In the genomic region with DNA sequence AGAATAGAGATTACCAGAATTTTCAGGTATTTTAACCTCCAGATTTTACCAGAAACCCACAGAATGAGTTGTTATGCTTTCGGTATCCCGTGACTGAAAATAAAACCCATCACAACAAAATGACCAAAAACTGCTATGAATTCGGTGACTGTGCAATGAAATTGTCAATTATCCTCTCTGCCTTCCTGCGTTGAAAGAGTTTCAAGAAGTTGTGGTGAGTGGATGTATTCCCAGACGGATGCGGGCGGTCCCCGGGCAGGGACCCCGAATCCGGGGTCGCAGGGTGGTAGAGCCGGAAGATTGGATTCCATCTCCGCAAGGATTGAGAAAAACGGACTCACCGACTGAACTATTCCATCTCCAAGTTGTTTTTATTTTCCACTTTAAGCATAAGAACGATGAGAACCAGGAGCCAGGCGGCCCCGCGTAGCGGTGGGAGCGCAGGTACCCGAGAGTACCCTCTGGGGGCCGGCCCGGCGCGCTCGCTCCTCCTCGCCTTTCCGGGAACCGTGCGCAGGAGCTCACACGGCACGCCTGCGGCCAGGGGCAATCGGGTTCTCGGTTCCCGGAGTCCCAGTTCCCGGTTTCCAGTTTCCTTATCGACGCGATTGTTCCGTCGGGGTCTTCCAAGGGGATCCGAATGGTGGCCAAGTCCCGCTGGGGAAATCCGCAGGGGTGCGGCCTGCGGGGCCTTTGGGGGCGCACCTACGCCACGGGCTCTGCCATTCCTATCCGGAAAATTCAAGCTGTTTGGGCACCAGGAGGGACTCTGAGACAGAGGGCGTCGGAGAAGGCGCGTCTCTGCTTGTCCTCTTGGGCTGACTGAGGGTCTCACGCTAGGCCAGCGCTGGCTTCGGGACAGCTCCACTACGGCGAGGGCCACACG, we compare ENCODE assay signal across 8 cellular contexts.
A peak's percentile ranks its signal among the peaks of the same experiment; 100 is the strongest.
DNase-seq lines count a peak whose midpoint lies in the region; ATAC-seq and TF ChIP-seq lines count a peak whose summit lies in the region.

No MANE protein-coding gene starts in this region.

- H3K9me3 ChIP-seq in mucosa of stomach (ENCODE audit: control insufficient read depth, low read length) (no peaks in the 10 kb centered on the region), aorta (ENCODE audit: control insufficient read depth, low read length) (peaks cover 3% of the 10 kb centered on the region)

- H3K9ac ChIP-seq in mucosa of stomach (ENCODE audit: low read length), result peak overlapping the region; percentile 26

- TF ChIP-seq CTCF in AG09309 (IDR thresholded peaks at IDR 0.05; ENCODE audit: control insufficient read depth, insufficient read depth, low read depth, low read length, missing control alignments) (no peak), brain (conservative IDR thresholded peaks at IDR 0.05) (no peak)

- H3K4me1 ChIP-seq in mucosa of stomach (ENCODE audit: control insufficient read depth, insufficient read depth, low read length), result peaks cover 7% of the 10 kb centered on the region
- H3K4me1 ChIP-seq in aorta (ENCODE audit: control insufficient read depth in 1 of 2, insufficient read depth in 2 of 2, low read length in 2 of 2), result no peaks in the 10 kb centered on the region

- peak overlapping the region; percentile 54 for H3K4me3 ChIP-seq in AG09309 (ENCODE audit: control insufficient read depth, low read depth, low read length)
- no peak overlapping the region for H3K4me3 ChIP-seq in mucosa of stomach (ENCODE audit: low read length)
- H3K4me3 ChIP-seq in aorta (ENCODE audit: low read length in 2 of 2), result no peak overlapping the region

- H3K27me3 Mint-ChIP-seq in IgD-negative memory B cell (peaks cover 43% of the 10 kb centered on the region), brain (peaks cover 89% of the 10 kb centered on the region)

- H3K4me1 Mint-ChIP-seq in IgD-negative memory B cell (peaks cover 4 to 13% (median 6%) of the 10 kb centered on the region in 3 donors), brain (peaks cover 6% of the 10 kb centered on the region)

- H3K27me3 ChIP-seq in mucosa of stomach (ENCODE audit: control insufficient read depth, insufficient read depth, low read length), result peaks cover 42% of the 10 kb centered on the region
- H3K27me3 ChIP-seq in aorta (ENCODE audit: control insufficient read depth in 1 of 2, insufficient read depth in 2 of 2, low read length in 1 of 2), result peaks cover 0 to 3% of the 10 kb centered on the region in 2 donors

- intact Hi-C loops in aorta (cut with DNase I), result no loop called here

- H3K27ac Mint-ChIP-seq in IgD-negative memory B cell (peak overlapping the region in 1 of 3 donors; percentile 73), brain (no peak overlapping the region)

- DNase-seq in AG09309 (ENCODE audit: low read depth), result no peak
- peak; percentile 62 to 76 for DNase-seq in aorta
- DNase-seq in Ammon's horn (ENCODE audit: low spot score), result no peak
- no peak for DNase-seq in DMS153 (lab: John Stamatoyannopoulos, UW)

- WGBS in aorta, 2 donors, result 6 to 8% methylated on average over 62 of the region's 62 CpGs

- H3K36me3 Mint-ChIP-seq in IgD-negative memory B cell (no peaks in the 10 kb centered on the region), brain (peaks cover 3% of the 10 kb centered on the region)

- H3K4me3 Mint-ChIP-seq in IgD-negative memory B cell, result peak overlapping the region; percentile 77 to 93 (median 86)
- H3K4me3 Mint-ChIP-seq in brain, result peak overlapping the region in 3 of 5 experiments; percentile 28 to 74 (median 61)

- H3K9me3 Mint-ChIP-seq in IgD-negative memory B cell (peaks cover 0 to 3% (median 0%) of the 10 kb centered on the region in 3 donors), brain (peaks cover 0 to 30% (median 24%) of the 10 kb centered on the region in 5 experiments)

- ATAC-seq in aorta (ENCODE audit: low FRiP score) (no peak), HG03439 (IDR thresholded peaks at IDR 0.05; ENCODE audit: unreplicated experiment) (no peak)

- H3K36me3 ChIP-seq in mucosa of stomach (ENCODE audit: control insufficient read depth, insufficient read depth, low read length), result no peaks in the 10 kb centered on the region
- no peaks in the 10 kb centered on the region for H3K36me3 ChIP-seq in aorta (ENCODE audit: control insufficient read depth in 1 of 2, insufficient read depth in 2 of 2, low read length in 1 of 2)

- H3K27ac ChIP-seq in aorta (ENCODE audit: low read depth in 1 of 2, low read length in 2 of 2), result no peak overlapping the region

Comparison
In these comparisons a context has a peak if more than half of its experiments do, and no peak if none do; other contexts are left out.
1. DNase-seq: peak in aorta (2 of 2); none in AG09309 (single experiment), Ammon's horn (single experiment) and DMS153 (single experiment).